In genomic region chr18:80147037-80147417, GRCh38 we compare ENCODE assay signal across 8 cellular contexts.
A peak's percentile ranks its signal among the peaks of the same experiment; 100 is the strongest.
DNase-seq lines count a peak whose midpoint lies in the region; ATAC-seq and TF ChIP-seq lines count a peak whose summit lies in the region.

No MANE protein-coding gene starts in this region.

- no peaks in the 10 kb centered on the region for H3K79me2 ChIP-seq in DOHH2 (ENCODE audit: control insufficient read depth, low read length)
- H3K79me2 ChIP-seq in Loucy (ENCODE audit: insufficient read depth, low read length) = no peaks in the 10 kb centered on the region

- no peak for TF ChIP-seq CTCF in DOHH2 (IDR thresholded peaks at IDR 0.05; ENCODE audit: low read depth, low read length, poor library complexity, severe bottlenecking)
- no peak for TF ChIP-seq CTCF in Loucy (conservative IDR thresholded peaks at IDR 0.05; ENCODE audit: low read length)
- no peak for TF ChIP-seq CTCF in neutrophil (IDR thresholded peaks at IDR 0.05)

- no peaks in the 10 kb centered on the region for H3F3A ChIP-seq in DOHH2 (ENCODE audit: control insufficient read depth, insufficient read depth)
- no peaks in the 10 kb centered on the region for H3F3A ChIP-seq in Loucy (ENCODE audit: low read depth)

- ATAC-seq in GM21447 (IDR thresholded peaks at IDR 0.05; ENCODE audit: unreplicated experiment) (peak; percentile 43), GM21367 (IDR thresholded peaks at IDR 0.05; ENCODE audit: unreplicated experiment) (no peak)
- ATAC-seq in effector memory CD8-positive, alpha-beta T cell (replicated peaks) = no peak

- peaks cover 5 to 6% of the 10 kb centered on the region in 2 donors for H3K4me1 Mint-ChIP-seq in effector memory CD8-positive, alpha-beta T cell (ENCODE audit: low read depth in 2 of 2)

- H3K27me3 Mint-ChIP-seq in effector memory CD8-positive, alpha-beta T cell = peaks cover 0 to 16% of the 10 kb centered on the region in 2 donors

- H3K36me3 ChIP-seq in DOHH2 (ENCODE audit: control insufficient read depth, low read length) (no peaks in the 10 kb centered on the region), Loucy (ENCODE audit: insufficient read depth, low read length) (no peaks in the 10 kb centered on the region), neutrophil (no peaks in the 10 kb centered on the region)

- H3K27ac Mint-ChIP-seq in effector memory CD8-positive, alpha-beta T cell = peak overlapping the region in 1 of 2 donors; percentile 56

- no peaks in the 10 kb centered on the region for H3K9me3 Mint-ChIP-seq in effector memory CD8-positive, alpha-beta T cell

- no peaks in the 10 kb centered on the region for H3K27me3 ChIP-seq in DOHH2 (ENCODE audit: control insufficient read depth, low read length)
- no peaks in the 10 kb centered on the region for H3K27me3 ChIP-seq in Loucy (ENCODE audit: insufficient read depth, low read length, poor library complexity, severe bottlenecking)
- peaks cover 33% of the 10 kb centered on the region for H3K27me3 ChIP-seq in neutrophil

- no peak overlapping the region for H2AFZ ChIP-seq in Loucy (ENCODE audit: low read length)

- H3K4me3 ChIP-seq in DOHH2 (ENCODE audit: low read length) (peak overlapping the region; percentile 73), Loucy (ENCODE audit: low read length, poor library complexity, severe bottlenecking) (peak overlapping the region; percentile 47), neutrophil (ENCODE audit: low read depth in 1 of 2, low read length in 1 of 2) (peak overlapping the region; percentile 59 to 60)

- H4K20me1 ChIP-seq in DOHH2 (ENCODE audit: control insufficient read depth, insufficient read depth, low read depth, low read length) (no peaks in the 10 kb centered on the region), Loucy (ENCODE audit: insufficient read depth, low read length, poor library complexity, severe bottlenecking) (no peaks in the 10 kb centered on the region)

- no peak for DNase-seq in effector memory CD8-positive, alpha-beta T cell
- DNase-seq in GF-D8 (lab: John Stamatoyannopoulos, UW) = no peak
- no peak for DNase-seq in stimulated activated CD4-positive, alpha-beta T cell treated with anti-CD3 and anti-CD28 coated beads, Interleukin-2, amount 100 ng/mL, for 48 hours

- H3K4me1 ChIP-seq in DOHH2 (ENCODE audit: control insufficient read depth, low read length) (peaks cover 26% of the 10 kb centered on the region), Loucy (ENCODE audit: insufficient read depth, low read length, poor library complexity, severe bottlenecking) (no peaks in the 10 kb centered on the region), neutrophil (ENCODE audit: control insufficient read depth in 1 of 2, insufficient read depth in 1 of 2, low read depth in 1 of 2, low read length in 1 of 2) (peaks cover 18 to 23% of the 10 kb centered on the region in 2 experiments)

- peaks cover 11% of the 10 kb centered on the region for H3K36me3 Mint-ChIP-seq in effector memory CD8-positive, alpha-beta T cell (ENCODE audit: insufficient read depth)

- no peaks in the 10 kb centered on the region for H3K9me2 ChIP-seq in DOHH2 (replicated peaks; ENCODE audit: control insufficient read depth, low read length)
- no peaks in the 10 kb centered on the region for H3K9me2 ChIP-seq in Loucy (replicated peaks; ENCODE audit: low read depth, low read length)

- H3K4me3 Mint-ChIP-seq in effector memory CD8-positive, alpha-beta T cell = peak overlapping the region; percentile 79 to 80

- H3K9me3 ChIP-seq in DOHH2 (ENCODE audit: control insufficient read depth, insufficient read depth, low read length) (no peaks in the 10 kb centered on the region), Loucy (ENCODE audit: insufficient read depth, low read depth, low read length) (no peaks in the 10 kb centered on the region; the same call in 1 of the 2 replicates), neutrophil (no peaks in the 10 kb centered on the region)

- H3K27ac ChIP-seq in DOHH2 (ENCODE audit: low read depth, low read length) = no peak overlapping the region
- H3K27ac ChIP-seq in neutrophil = no peak overlapping the region

- peak overlapping the region; percentile 62 for H3K4me2 ChIP-seq in DOHH2 (ENCODE audit: low read length)
- peak overlapping the region; percentile 31 for H3K4me2 ChIP-seq in Loucy (ENCODE audit: low read depth, low read length, poor library complexity, severe bottlenecking)

- no peak overlapping the region for H3K9ac ChIP-seq in Loucy (ENCODE audit: low read depth, low read length, poor library complexity, severe bottlenecking)
